ENCODE assay signal across 1 cellular context in the genomic region with DNA sequence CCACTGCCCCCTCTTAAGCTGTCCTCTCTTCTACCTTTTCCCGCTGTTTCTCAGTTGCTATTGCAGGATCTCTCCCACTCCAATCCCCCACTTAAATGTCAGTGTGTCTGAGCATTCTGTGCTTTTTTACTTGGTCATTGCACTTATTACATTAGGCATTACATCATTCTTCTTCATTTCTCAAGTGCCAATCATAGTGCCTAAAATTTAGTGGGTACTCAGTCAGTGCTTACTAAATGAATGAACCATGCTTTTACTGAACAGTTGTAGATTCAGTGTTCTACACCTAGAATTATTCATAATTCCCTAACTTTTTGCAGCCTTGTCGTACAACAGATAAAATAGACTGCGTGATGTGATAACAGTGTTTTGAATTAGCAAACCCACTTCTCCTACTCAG.
A peak's percentile ranks its signal among the peaks of the same experiment; 100 is the strongest.
TF ChIP-seq lines count a peak whose summit lies in the region.

No MANE protein-coding gene starts in this region.

TF ChIP-seq in K562, 482 proteins besides CTCF, POLR2A, EP300 and RAD21 (continued from another document):
- TF ChIP-seq, protein P1, sequence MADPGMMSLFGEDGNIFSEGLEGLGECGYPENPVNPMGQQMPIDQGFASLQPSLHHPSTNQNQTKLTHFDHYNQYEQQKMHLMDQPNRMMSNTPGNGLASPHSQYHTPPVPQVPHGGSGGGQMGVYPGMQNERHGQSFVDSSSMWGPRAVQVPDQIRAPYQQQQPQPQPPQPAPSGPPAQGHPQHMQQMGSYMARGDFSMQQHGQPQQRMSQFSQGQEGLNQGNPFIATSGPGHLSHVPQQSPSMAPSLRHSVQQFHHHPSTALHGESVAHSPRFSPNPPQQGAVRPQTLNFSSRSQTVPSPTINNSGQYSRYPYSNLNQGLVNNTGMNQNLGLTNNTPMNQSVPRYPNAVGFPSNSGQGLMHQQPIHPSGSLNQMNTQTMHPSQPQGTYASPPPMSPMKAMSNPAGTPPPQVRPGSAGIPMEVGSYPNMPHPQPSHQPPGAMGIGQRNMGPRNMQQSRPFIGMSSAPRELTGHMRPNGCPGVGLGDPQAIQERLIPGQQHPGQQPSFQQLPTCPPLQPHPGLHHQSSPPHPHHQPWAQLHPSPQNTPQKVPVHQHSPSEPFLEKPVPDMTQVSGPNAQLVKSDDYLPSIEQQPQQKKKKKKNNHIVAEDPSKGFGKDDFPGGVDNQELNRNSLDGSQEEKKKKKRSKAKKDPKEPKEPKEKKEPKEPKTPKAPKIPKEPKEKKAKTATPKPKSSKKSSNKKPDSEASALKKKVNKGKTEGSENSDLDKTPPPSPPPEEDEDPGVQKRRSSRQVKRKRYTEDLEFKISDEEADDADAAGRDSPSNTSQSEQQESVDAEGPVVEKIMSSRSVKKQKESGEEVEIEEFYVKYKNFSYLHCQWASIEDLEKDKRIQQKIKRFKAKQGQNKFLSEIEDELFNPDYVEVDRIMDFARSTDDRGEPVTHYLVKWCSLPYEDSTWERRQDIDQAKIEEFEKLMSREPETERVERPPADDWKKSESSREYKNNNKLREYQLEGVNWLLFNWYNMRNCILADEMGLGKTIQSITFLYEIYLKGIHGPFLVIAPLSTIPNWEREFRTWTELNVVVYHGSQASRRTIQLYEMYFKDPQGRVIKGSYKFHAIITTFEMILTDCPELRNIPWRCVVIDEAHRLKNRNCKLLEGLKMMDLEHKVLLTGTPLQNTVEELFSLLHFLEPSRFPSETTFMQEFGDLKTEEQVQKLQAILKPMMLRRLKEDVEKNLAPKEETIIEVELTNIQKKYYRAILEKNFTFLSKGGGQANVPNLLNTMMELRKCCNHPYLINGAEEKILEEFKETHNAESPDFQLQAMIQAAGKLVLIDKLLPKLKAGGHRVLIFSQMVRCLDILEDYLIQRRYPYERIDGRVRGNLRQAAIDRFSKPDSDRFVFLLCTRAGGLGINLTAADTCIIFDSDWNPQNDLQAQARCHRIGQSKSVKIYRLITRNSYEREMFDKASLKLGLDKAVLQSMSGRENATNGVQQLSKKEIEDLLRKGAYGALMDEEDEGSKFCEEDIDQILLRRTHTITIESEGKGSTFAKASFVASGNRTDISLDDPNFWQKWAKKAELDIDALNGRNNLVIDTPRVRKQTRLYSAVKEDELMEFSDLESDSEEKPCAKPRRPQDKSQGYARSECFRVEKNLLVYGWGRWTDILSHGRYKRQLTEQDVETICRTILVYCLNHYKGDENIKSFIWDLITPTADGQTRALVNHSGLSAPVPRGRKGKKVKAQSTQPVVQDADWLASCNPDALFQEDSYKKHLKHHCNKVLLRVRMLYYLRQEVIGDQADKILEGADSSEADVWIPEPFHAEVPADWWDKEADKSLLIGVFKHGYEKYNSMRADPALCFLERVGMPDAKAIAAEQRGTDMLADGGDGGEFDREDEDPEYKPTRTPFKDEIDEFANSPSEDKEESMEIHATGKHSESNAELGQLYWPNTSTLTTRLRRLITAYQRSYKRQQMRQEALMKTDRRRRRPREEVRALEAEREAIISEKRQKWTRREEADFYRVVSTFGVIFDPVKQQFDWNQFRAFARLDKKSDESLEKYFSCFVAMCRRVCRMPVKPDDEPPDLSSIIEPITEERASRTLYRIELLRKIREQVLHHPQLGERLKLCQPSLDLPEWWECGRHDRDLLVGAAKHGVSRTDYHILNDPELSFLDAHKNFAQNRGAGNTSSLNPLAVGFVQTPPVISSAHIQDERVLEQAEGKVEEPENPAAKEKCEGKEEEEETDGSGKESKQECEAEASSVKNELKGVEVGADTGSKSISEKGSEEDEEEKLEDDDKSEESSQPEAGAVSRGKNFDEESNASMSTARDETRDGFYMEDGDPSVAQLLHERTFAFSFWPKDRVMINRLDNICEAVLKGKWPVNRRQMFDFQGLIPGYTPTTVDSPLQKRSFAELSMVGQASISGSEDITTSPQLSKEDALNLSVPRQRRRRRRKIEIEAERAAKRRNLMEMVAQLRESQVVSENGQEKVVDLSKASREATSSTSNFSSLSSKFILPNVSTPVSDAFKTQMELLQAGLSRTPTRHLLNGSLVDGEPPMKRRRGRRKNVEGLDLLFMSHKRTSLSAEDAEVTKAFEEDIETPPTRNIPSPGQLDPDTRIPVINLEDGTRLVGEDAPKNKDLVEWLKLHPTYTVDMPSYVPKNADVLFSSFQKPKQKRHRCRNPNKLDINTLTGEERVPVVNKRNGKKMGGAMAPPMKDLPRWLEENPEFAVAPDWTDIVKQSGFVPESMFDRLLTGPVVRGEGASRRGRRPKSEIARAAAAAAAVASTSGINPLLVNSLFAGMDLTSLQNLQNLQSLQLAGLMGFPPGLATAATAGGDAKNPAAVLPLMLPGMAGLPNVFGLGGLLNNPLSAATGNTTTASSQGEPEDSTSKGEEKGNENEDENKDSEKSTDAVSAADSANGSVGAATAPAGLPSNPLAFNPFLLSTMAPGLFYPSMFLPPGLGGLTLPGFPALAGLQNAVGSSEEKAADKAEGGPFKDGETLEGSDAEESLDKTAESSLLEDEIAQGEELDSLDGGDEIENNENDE (IDR thresholded peaks at IDR 0.05; ENCODE audit: low read depth, low read length): no peak
- TF ChIP-seq, protein P2, sequence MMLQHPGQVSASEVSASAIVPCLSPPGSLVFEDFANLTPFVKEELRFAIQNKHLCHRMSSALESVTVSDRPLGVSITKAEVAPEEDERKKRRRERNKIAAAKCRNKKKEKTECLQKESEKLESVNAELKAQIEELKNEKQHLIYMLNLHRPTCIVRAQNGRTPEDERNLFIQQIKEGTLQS (IDR thresholded peaks at IDR 0.05): peak; percentile 74
- TF ChIP-seq, protein P2 (CRISPR knock-in tag; conservative IDR thresholded peaks at IDR 0.05): no peak
- no peak for TF ChIP-seq NFRKB (IDR thresholded peaks at IDR 0.05; ENCODE audit: low read depth)
- TF ChIP-seq, protein P3, sequence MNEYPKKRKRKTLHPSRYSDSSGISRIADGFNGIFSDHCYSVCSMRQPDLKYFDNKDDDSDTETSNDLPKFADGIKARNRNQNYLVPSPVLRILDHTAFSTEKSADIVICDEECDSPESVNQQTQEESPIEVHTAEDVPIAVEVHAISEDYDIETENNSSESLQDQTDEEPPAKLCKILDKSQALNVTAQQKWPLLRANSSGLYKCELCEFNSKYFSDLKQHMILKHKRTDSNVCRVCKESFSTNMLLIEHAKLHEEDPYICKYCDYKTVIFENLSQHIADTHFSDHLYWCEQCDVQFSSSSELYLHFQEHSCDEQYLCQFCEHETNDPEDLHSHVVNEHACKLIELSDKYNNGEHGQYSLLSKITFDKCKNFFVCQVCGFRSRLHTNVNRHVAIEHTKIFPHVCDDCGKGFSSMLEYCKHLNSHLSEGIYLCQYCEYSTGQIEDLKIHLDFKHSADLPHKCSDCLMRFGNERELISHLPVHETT (CRISPR knock-in tag; conservative IDR thresholded peaks at IDR 0.05 in 1 of 2, IDR thresholded peaks at IDR 0.05 in 1 of 2): no peak
- no peak for TF ChIP-seq SRSF7 (optimal IDR thresholded peaks at IDR 0.05; ENCODE audit: low read depth, low read length)
